In the genomic region with DNA sequence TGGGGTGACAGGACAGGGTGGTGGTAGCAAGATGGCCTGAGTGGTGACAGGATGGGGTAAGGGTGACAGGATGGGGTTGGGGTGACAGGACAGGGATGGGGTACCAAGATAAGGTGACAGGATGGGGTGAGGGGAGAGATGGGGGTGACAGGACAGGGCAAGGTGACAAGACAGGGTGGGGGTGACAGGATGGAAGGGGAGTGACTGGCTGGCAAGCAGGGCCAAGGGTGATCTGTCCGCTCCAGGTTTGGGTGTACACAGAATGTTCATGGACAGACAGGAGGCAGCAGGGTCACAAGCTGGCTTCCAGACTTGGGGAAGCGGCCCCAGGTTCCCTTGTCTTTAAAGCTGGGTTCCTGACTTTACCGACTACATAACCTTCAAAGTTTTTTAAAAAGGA, we compare ENCODE assay signal across 26 cellular contexts. TPM values are rescaled to one million over a fixed set of nuclear protein-coding genes. Genes with fewer than 3 reads are reported as not detected.
"Had no signal": no experiment of that assay in that cellular context is flagged by ENCODE, and none has a peak within 500 bp of the region (broad histone marks: within the 10 kb centered on the region; RNA-seq: fewer than 3 reads in every experiment).

No MANE protein-coding gene starts in this region.

- FAIRE-seq: islet of Langerhans had no signal

- ATAC-seq: esophagus mucosa; gastrocnemius medialis; left colon; naive thymus-derived CD8-positive, alpha-beta T cell; sciatic nerve had no signal

- H3K27ac Mint-ChIP-seq: endodermal cell; nephron progenitor cell; stimulated activated memory B cell treated with anti-CD40 and anti-IgM and Interleukin-4, amounts not matched to agents 10 μg/mL and 1 μg/mL and 100 μg/mL, for 72 hours; stimulated activated naive CD8-positive, alpha-beta T cell treated with anti-CD3 and anti-CD28 coated beads, Interleukin-15, Interleukin-2, amounts not matched to agents 100 ng/mL and 50 ng/mL, for 24 hours had no signal

- H3K4me3 Mint-ChIP-seq: endodermal cell; naive thymus-derived CD8-positive, alpha-beta T cell; nephron progenitor cell; stimulated activated memory B cell treated with anti-CD40 and anti-IgM and Interleukin-4, amounts not matched to agents 10 μg/mL and 1 μg/mL and 100 μg/mL, for 72 hours; stimulated activated naive CD8-positive, alpha-beta T cell treated with anti-CD3 and anti-CD28 coated beads, Interleukin-15, Interleukin-2, amounts not matched to agents 100 ng/mL and 50 ng/mL, for 24 hours had no signal

- DNase-seq: dorsolateral prefrontal cortex; effector CD8-positive, alpha-beta T cell; foreskin fibroblast; gastrocnemius medialis; head of caudate nucleus; kidney glomerular epithelial cell; left ventricle myocardium inferior; mammary epithelial cell; mesendoderm; naive thymus-derived CD8-positive, alpha-beta T cell; nephron progenitor cell; occipital lobe; ovary; retina; stimulated activated CD4-positive, alpha-beta T cell treated with anti-CD3 and anti-CD28 coated beads, Interleukin-12 subunit alpha, Interleukin-12 subunit beta, amount 100 ng/mL, for 4 hours; stimulated activated CD4-positive, alpha-beta T cell treated with anti-CD3 and anti-CD28 coated beads, Interleukin-1b, Interleukin-23, amount 100 ng/mL, for 48 hours; stimulated activated CD4-positive, alpha-beta T cell treated with anti-CD3 and anti-CD28 coated beads, Interleukin-4, amount 100 ng/mL, for 24 hours; transverse colon had no signal

- H3K4me1 Mint-ChIP-seq: endodermal cell; naive thymus-derived CD8-positive, alpha-beta T cell; stimulated activated memory B cell treated with anti-CD40 and anti-IgM and Interleukin-4, amounts not matched to agents 10 μg/mL and 1 μg/mL and 100 μg/mL, for 72 hours had no signal

RNA-seq across cellular contexts. Expression of a gene that starts 23.3 kb away (rescaled TPM):
- total RNA-seq: left ventricle myocardium inferior, myocyte had no signal
